1 cellular context compared by ENCODE assay signal in the genomic region with DNA sequence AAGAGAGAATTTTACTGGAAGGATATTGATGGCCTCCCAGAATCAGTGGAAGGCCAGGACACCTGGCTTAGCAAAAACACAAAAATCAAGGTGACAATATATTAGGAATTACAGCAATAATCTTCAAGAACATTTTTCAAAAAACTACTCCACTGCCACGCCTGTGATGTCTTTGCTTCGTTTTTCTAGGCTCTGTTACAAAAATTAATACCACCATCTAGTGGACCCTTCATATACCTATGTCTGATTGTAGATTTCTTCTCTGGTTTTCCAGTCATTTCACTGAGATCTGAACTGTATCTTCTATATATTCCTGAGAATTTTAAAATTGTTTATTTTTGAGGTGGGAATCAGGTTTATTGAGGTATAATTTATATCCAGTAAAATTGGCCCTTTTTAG.
TF ChIP-seq lines count a peak whose summit lies in the region.

No MANE protein-coding gene starts in this region.

TF ChIP-seq in GM12878, 131 proteins besides CTCF, POLR2A, EP300 and RAD21:
- TF ChIP-seq SMC3 (IDR thresholded peaks at IDR 0.05; ENCODE audit: borderline replicate concordance, low read length) (peak; percentile 37; the same call in 1 of the 2 replicates), ZBED1 (IDR thresholded peaks at IDR 0.05; ENCODE audit: borderline replicate concordance) (no peak), EED (IDR thresholded peaks at IDR 0.05; ENCODE audit: low read depth) (no peak), RB1 (IDR thresholded peaks at IDR 0.05; ENCODE audit: borderline replicate concordance) (no peak), ZZZ3 (IDR thresholded peaks at IDR 0.05; ENCODE audit: control insufficient read depth, insufficient read length, low read depth) (no peak), SREBF2 (IDR thresholded peaks at IDR 0.05; ENCODE audit: low read length) (no peak), JUND (IDR thresholded peaks at IDR 0.05; ENCODE audit: low read depth, low read length) (no peak), TCF12 (IDR thresholded peaks at IDR 0.05; ENCODE audit: low read depth, low read length) (no peak), KAT2A (conservative IDR thresholded peaks at IDR 0.05; ENCODE audit: control insufficient read depth, low read depth, low read length) (no peak), BHLHE40 (IDR thresholded peaks at IDR 0.05; ENCODE audit: borderline replicate concordance in 1 of 2, low read depth in 2 of 2, low read length in 1 of 2) (no peak)
- TF ChIP-seq, protein P1, sequence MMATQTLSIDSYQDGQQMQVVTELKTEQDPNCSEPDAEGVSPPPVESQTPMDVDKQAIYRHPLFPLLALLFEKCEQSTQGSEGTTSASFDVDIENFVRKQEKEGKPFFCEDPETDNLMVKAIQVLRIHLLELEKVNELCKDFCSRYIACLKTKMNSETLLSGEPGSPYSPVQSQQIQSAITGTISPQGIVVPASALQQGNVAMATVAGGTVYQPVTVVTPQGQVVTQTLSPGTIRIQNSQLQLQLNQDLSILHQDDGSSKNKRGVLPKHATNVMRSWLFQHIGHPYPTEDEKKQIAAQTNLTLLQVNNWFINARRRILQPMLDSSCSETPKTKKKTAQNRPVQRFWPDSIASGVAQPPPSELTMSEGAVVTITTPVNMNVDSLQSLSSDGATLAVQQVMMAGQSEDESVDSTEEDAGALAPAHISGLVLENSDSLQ (IDR thresholded peaks at IDR 0.05), result no peak
- TF ChIP-seq, protein P2, sequence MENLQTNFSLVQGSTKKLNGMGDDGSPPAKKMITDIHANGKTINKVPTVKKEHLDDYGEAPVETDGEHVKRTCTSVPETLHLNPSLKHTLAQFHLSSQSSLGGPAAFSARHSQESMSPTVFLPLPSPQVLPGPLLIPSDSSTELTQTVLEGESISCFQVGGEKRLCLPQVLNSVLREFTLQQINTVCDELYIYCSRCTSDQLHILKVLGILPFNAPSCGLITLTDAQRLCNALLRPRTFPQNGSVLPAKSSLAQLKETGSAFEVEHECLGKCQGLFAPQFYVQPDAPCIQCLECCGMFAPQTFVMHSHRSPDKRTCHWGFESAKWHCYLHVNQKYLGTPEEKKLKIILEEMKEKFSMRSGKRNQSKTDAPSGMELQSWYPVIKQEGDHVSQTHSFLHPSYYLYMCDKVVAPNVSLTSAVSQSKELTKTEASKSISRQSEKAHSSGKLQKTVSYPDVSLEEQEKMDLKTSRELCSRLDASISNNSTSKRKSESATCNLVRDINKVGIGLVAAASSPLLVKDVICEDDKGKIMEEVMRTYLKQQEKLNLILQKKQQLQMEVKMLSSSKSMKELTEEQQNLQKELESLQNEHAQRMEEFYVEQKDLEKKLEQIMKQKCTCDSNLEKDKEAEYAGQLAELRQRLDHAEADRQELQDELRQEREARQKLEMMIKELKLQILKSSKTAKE (IDR thresholded peaks at IDR 0.05; ENCODE audit: low read depth, poor library complexity, severe bottlenecking), result peak; percentile 35
- TF ChIP-seq, protein P3, sequence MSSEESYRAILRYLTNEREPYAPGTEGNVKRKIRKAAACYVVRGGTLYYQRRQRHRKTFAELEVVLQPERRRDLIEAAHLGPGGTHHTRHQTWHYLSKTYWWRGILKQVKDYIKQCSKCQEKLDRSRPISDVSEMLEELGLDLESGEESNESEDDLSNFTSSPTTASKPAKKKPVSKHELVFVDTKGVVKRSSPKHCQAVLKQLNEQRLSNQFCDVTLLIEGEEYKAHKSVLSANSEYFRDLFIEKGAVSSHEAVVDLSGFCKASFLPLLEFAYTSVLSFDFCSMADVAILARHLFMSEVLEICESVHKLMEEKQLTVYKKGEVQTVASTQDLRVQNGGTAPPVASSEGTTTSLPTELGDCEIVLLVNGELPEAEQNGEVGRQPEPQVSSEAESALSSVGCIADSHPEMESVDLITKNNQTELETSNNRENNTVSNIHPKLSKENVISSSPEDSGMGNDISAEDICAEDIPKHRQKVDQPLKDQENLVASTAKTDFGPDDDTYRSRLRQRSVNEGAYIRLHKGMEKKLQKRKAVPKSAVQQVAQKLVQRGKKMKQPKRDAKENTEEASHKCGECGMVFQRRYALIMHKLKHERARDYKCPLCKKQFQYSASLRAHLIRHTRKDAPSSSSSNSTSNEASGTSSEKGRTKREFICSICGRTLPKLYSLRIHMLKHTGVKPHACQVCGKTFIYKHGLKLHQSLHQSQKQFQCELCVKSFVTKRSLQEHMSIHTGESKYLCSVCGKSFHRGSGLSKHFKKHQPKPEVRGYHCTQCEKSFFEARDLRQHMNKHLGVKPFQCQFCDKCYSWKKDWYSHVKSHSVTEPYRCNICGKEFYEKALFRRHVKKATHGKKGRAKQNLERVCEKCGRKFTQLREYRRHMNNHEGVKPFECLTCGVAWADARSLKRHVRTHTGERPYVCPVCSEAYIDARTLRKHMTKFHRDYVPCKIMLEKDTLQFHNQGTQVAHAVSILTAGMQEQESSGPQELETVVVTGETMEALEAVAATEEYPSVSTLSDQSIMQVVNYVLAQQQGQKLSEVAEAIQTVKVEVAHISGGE (CRISPR knock-in tag; IDR thresholded peaks at IDR 0.05), result no peak
- TF ChIP-seq, protein P4, sequence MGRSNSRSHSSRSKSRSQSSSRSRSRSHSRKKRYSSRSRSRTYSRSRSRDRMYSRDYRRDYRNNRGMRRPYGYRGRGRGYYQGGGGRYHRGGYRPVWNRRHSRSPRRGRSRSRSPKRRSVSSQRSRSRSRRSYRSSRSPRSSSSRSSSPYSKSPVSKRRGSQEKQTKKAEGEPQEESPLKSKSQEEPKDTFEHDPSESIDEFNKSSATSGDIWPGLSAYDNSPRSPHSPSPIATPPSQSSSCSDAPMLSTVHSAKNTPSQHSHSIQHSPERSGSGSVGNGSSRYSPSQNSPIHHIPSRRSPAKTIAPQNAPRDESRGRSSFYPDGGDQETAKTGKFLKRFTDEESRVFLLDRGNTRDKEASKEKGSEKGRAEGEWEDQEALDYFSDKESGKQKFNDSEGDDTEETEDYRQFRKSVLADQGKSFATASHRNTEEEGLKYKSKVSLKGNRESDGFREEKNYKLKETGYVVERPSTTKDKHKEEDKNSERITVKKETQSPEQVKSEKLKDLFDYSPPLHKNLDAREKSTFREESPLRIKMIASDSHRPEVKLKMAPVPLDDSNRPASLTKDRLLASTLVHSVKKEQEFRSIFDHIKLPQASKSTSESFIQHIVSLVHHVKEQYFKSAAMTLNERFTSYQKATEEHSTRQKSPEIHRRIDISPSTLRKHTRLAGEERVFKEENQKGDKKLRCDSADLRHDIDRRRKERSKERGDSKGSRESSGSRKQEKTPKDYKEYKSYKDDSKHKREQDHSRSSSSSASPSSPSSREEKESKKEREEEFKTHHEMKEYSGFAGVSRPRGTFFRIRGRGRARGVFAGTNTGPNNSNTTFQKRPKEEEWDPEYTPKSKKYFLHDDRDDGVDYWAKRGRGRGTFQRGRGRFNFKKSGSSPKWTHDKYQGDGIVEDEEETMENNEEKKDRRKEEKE (IDR thresholded peaks at IDR 0.05), result no peak
